Comparison of ENCODE assay signal across 33 cellular contexts in genomic region chr12:41634096-41634495, GRCh38.
"Had no signal": no experiment of that assay in that cellular context is flagged by ENCODE, and none has a peak within 500 bp of the region (broad histone marks: within the 10 kb centered on the region; RNA-seq: fewer than 3 reads in every experiment).

No MANE protein-coding gene starts in this region.

- H3K4me2 ChIP-seq: KMS-11, PC-9 had no signal

- H3K4me1 ChIP-seq: ascending aorta, colonic mucosa had no signal

- H3K4me3 ChIP-seq: ascending aorta, cardiac muscle cell, colonic mucosa, PC-9 had no signal

- DNase-seq: activated CD4-positive, alpha-beta memory T cell treated with anti-CD3 and anti-CD28 coated beads, Interleukin-2, amount 10 ng/mL, durations not matched to agents 7 days and 5 days; activated CD4-positive, alpha-beta T cell treated with anti-CD3 and anti-CD28 coated beads for 1 hour; activated CD4-positive, alpha-beta T cell treated with anti-CD3 and anti-CD28 coated beads for 48 hours; activated CD4-positive, CD25-positive, alpha-beta regulatory T cell; activated CD8-positive, alpha-beta memory T cell treated with anti-CD3 and anti-CD28 coated beads for 24 hours; activated CD8-positive, alpha-beta memory T cell treated with anti-CD3 and anti-CD28 coated beads, Interleukin-2, amount 10 ng/mL, durations not matched to agents 7 days and 5 days; activated effector memory CD4-positive, alpha-beta T cell treated with anti-CD3 and anti-CD28 coated beads, Interleukin-2, amount 50 U/mL, for 16 hours; activated naive CD4-positive, alpha-beta T cell; activated naive CD4-positive, alpha-beta T cell treated with anti-CD3 and anti-CD28 coated beads, Interleukin-2, amount 50 U/mL, for 16 hours; activated naive CD8-positive, alpha-beta T cell treated with anti-CD3 and anti-CD28 coated beads for 36 hours; activated T-cell treated with anti-CD3 and anti-CD28 coated beads, Interleukin-2, amount 50 U/mL, for 1 hour; activated T-cell treated with anti-CD3 and anti-CD28 coated beads, Interleukin-2, amount 50 U/mL, for 72 hours; amniotic stem cell; colonic mucosa; NCI-H1092 treated with DMSO at 0.1 percent for 48 hours; NCI-H1417; NCI-H187 treated with DMSO at 0.1 percent for 48 hours; NCI-H2081; NCI-H2171 treated with DMSO at 0.1 percent for 48 hours; NCI-H226; NCI-H446 treated with DMSO at 0.1 percent for 48 hours; NCI-H526; NCI-H748 treated with DMSO at 0.1 percent for 48 hours; PC-9; Right ventricle myocardium superior; SW 1271; T-helper 1 cell; T-helper 2 cell; T-helper 9 cell had no signal

- H2AFZ ChIP-seq: PC-9 had no signal

- H3K9ac ChIP-seq: KMS-11 had no signal

- H3K9me3 ChIP-seq: ascending aorta, colonic mucosa had no signal

- H3K27me3 ChIP-seq: ascending aorta, colonic mucosa had no signal

- H3K27ac ChIP-seq: ascending aorta, cardiac muscle cell, colonic mucosa, KMS-11, PC-9, VCaP had no signal

- H3K36me3 ChIP-seq: ascending aorta, cardiac muscle cell, colonic mucosa had no signal
